Comparison of ENCODE assay signal across 8 cellular contexts in genomic region chr5:36416605-36417004, GRCh38.
"Had no signal": no experiment of that assay in that cellular context is flagged by ENCODE, and none has a peak within 500 bp of the region (broad histone marks: within the 10 kb centered on the region; RNA-seq: fewer than 3 reads in every experiment).

No MANE protein-coding gene starts in this region.

- FAIRE-seq: H1 had no signal

- DNase-seq: H9, HFFc6, IMR-90, KBM-7 had no signal

- H3K4me3 ChIP-seq: GM23338 had no signal

- H2AFZ ChIP-seq: GM23338 had no signal

- H3K9ac ChIP-seq: KMS-11 had no signal

- H3K27ac ChIP-seq: HL-60, KMS-11 had no signal

- H3K4me2 ChIP-seq: KMS-11 had no signal
